ENCODE assay signal across 9 cellular contexts in the genomic region with DNA sequence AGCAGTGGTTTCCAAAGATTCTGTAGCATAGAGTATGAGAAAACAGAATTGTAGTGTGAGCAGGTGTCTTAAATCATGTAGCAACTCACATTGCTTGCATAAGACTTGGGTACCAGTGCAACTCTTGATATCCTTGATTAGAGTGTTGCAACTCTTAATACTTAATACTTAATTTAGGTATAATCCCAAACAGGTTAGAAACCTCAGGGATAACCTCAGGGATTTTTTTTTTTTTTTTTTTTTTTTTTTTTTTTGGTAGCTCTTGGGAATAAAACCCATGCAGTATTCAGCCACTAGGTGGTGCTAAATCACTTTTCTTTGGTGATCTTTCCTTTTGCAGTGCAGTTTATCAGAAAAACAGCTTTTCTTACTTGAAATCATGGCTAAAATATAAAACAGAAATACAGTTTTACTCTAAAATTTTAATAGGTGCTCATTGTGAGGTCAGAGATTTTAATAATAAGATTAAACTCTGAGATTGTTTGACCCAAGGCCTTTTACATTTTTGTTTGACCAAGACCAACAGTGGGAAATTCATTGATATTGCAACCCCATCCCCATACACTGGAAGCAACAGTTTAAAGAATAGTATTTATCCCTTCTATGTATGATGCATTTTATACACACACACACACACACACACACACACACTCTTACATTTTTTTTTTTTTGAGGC. TPM values are rescaled to one million over a fixed set of nuclear protein-coding genes. Genes with fewer than 3 reads are reported as not detected.
A peak's percentile ranks its signal among the peaks of the same experiment; 100 is the strongest.
DNase-seq lines count a peak whose midpoint lies in the region; ATAC-seq, FAIRE-seq and TF ChIP-seq lines count a peak whose summit lies in the region.
"Had no signal": no experiment of that assay in that cellular context is flagged by ENCODE, and none has a peak within 500 bp of the region (broad histone marks: within the 10 kb centered on the region; RNA-seq: fewer than 3 reads in every experiment).

No MANE protein-coding gene starts in this region.

- H3K79me2 ChIP-seq in OCI-LY3 (ENCODE audit: low read length) (no peaks in the 10 kb centered on the region), HepG2 (ENCODE audit: insufficient read depth, low read length) (no peaks in the 10 kb centered on the region)

- H3K4me1 ChIP-seq in OCI-LY3 (ENCODE audit: low read length): peaks cover 11% of the 10 kb centered on the region
- no peaks in the 10 kb centered on the region for H3K4me1 ChIP-seq in HepG2 (ENCODE audit: insufficient read depth, low read length)

- in situ Hi-C loops in HepG2 (cut with HindIII; ENCODE audit: extremely low pct_ligation_motif_present, low pct_unique_long_range_greater_than_20kb): loop anchor here (5.0 kb wide), 1 partner anchor 410 kb away; no protein-coding TSS in a partner anchor

- H3K27me3 ChIP-seq in OCI-LY3 (ENCODE audit: low read depth, low read length): no peaks in the 10 kb centered on the region
- no peaks in the 10 kb centered on the region for H3K27me3 ChIP-seq in HepG2 (ENCODE audit: control insufficient read depth in 1 of 2, insufficient read depth in 2 of 2, low read length in 2 of 2)

- peak; percentile 29; the same call in 1 of the 3 replicates for ATAC-seq in HepG2
- no peak for ATAC-seq in GM18907 (IDR thresholded peaks at IDR 0.05; ENCODE audit: unreplicated experiment)
- ATAC-seq: activated naive CD4-positive, alpha-beta T cell treated with anti-CD3 and anti-CD28 coated beads, Interleukin-2, amount 50 U/mL, for 72 hours had no signal

- TF ChIP-seq POLR2A in HepG2 (IDR thresholded peaks at IDR 0.05; ENCODE audit: insufficient read depth in 1 of 2, low read depth in 2 of 2, low read length in 2 of 2): no peak

- H4K20me1 ChIP-seq in OCI-LY3 (ENCODE audit: insufficient read depth, low read length): no peaks in the 10 kb centered on the region
- H4K20me1 ChIP-seq in HepG2 (ENCODE audit: insufficient read depth, low read length): no peaks in the 10 kb centered on the region

- POLR2A ChIA-PET in HepG2 (lab: Yijun Ruan, JAX): interaction anchor here (0.6 to 0.9 kb wide), 3 partner anchors 55 to 412 kb away, joined by 3 to 4 read pairs (median 3); a partner anchor contains a TSS

- no peaks in the 10 kb centered on the region for H3K9me3 ChIP-seq in OCI-LY3 (ENCODE audit: insufficient read depth, low read length)
- no peaks in the 10 kb centered on the region for H3K9me3 ChIP-seq in HepG2 (ENCODE audit: low read length)

- peak; percentile 51 for TF ChIP-seq CTCF in OCI-LY3 (IDR thresholded peaks at IDR 0.05; ENCODE audit: low read depth, low read length)
- peak; percentile 48 for TF ChIP-seq CTCF in HepG2 (CRISPR knock-in tag; IDR thresholded peaks at IDR 0.05)

- H3K9ac ChIP-seq in OCI-LY3 (ENCODE audit: low read length) (no peak overlapping the region), HepG2 (ENCODE audit: insufficient read depth, low read depth, low read length) (no peak overlapping the region)

- intact Hi-C loops in HepG2 (cut with micrococcal nuclease; ENCODE audit: unreplicated experiment): loop anchor here (1.0 kb wide), 1 partner anchor 411 kb away; no protein-coding TSS in a partner anchor

- DNase-seq in NCI-H510A treated with DMSO at 0.1 percent for 48 hours (lab: John Stamatoyannopoulos, UW) (peak; percentile 26), NCI-H510A (lab: John Stamatoyannopoulos, UW) (no peak), HS-5 (ENCODE audit: low read depth) (peak; percentile 37), caudate nucleus (lab: John Stamatoyannopoulos, UW) (peak in 7 of 61 donors; percentile 5 to 51 (median 30)), HepG2 (ENCODE audit: low spot score) (peak; percentile 65), urothelium cell line (ENCODE audit: low spot score) (peak; percentile 23)

- CTCF ChIA-PET in HepG2 (lab: Yijun Ruan, JAX; ENCODE audit: low intra/inter-chr PET ratio, low total read pairs): interaction anchor here (1.1 to 3.0 kb wide), 3 partner anchors 149 to 782 kb away, joined by 3 to 30 read pairs (median 3); no protein-coding TSS in a partner anchor

- no TSS peak for BruUV-seq in HepG2 (replicated peaks; lab: Mats Ljungman, UMichigan)

- H2AFZ ChIP-seq in OCI-LY3 (ENCODE audit: low read depth, low read length): no peak overlapping the region
- no peak overlapping the region for H2AFZ ChIP-seq in HepG2 (ENCODE audit: low read length)

- H3K36me3 ChIP-seq in OCI-LY3 (replicated peaks; ENCODE audit: low read depth, low read length): peaks cover 5% of the 10 kb centered on the region
- peaks cover 13 to 49% of the 10 kb centered on the region in 2 experiments; a peak in 4 of 5 replicates for H3K36me3 ChIP-seq in HepG2 (replicated peaks in 1 of 2; ENCODE audit: control insufficient read depth in 1 of 2, insufficient read depth in 2 of 2, low read length in 2 of 2)

- H3K4me3 ChIP-seq in OCI-LY3 (ENCODE audit: low read length) (no peak overlapping the region), HepG2 (replicated peaks in 1 of 3; ENCODE audit: insufficient read depth in 1 of 3, low read depth in 2 of 3, low read length in 3 of 3) (no peak overlapping the region)

- no peak for TF ChIP-seq RAD21 in HepG2 (CRISPR knock-in tag; IDR thresholded peaks at IDR 0.05)

- no peak overlapping the region for H3K4me2 ChIP-seq in OCI-LY3 (ENCODE audit: low read length)
- H3K4me2 ChIP-seq in HepG2 (ENCODE audit: low read depth, low read length): no peak overlapping the region

- H3K27ac ChIP-seq in OCI-LY3 (ENCODE audit: low read length) (no peak overlapping the region), caudate nucleus (ENCODE audit: low read depth, low read length) (peak overlapping the region; percentile 77), HepG2 (ENCODE audit: extremely low read length, insufficient read depth, low read length) (no peak overlapping the region)

- FAIRE-seq in HepG2 (lab: Jason Lieb, UNC): peak; percentile 18
- no peak for FAIRE-seq in urothelium cell line (lab: Jason Lieb, UNC)

- no peak for TF ChIP-seq EP300 in HepG2 (IDR thresholded peaks at IDR 0.05; ENCODE audit: low read depth in 2 of 2, low read length in 2 of 2)
- TF ChIP-seq EP300 in HepG2 (CRISPR knock-in tag; IDR thresholded peaks at IDR 0.05; ENCODE audit: borderline replicate concordance): no peak

TF ChIP-seq in HepG2, 621 proteins besides CTCF, POLR2A, EP300 and RAD21:
- peak; percentile 62 for TF ChIP-seq STAG1 (CRISPR knock-in tag; IDR thresholded peaks at IDR 0.05)
- TF ChIP-seq, protein P1, sequence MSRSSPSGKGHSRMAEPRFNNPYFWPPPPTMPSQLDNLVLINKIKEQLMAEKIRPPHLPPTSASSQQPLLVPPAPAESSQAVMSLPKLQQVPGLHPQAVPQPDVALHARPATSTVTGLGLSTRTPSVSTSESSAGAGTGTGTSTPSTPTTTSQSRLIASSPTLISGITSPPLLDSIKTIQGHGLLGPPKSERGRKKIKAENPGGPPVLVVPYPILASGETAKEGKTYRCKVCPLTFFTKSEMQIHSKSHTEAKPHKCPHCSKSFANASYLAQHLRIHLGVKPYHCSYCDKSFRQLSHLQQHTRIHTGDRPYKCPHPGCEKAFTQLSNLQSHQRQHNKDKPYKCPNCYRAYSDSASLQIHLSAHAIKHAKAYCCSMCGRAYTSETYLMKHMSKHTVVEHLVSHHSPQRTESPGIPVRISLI (CRISPR knock-in tag; IDR thresholded peaks at IDR 0.05; ENCODE audit: borderline replicate concordance): peak; percentile 84
- no peak for TF ChIP-seq HNRNPLL (IDR thresholded peaks at IDR 0.05; ENCODE audit: low read depth, low read length, poor library complexity, severe bottlenecking)
- TF ChIP-seq ZNF629 (CRISPR knock-in tag; conservative IDR thresholded peaks at IDR 0.05): no peak
- peak; percentile 50 for TF ChIP-seq SMC3 (IDR thresholded peaks at IDR 0.05; ENCODE audit: low read length)

RNA-seq across cellular contexts. Expression of a gene that starts 55.3 kb away (rescaled TPM):
- total RNA-seq in HepG2 (2016; rRNA removed; fragmentation: Illumina TruSeq; extraction: Trizol): 13.8 and 21.0 TPM in 2 replicates
- 2.0 TPM in 2 replicates for total RNA-seq in HepG2 (2016; cell fraction: cytosol; rRNA removed; fragmentation: Illumina TruSeq; extraction: Trizol; ENCODE audit: low read depth)
- total RNA-seq in HepG2 (2016; cell fraction: insoluble cytoplasmic fraction; rRNA removed; fragmentation: Illumina TruSeq; extraction: Trizol): 11.5 and 18.8 TPM in 2 replicates
- total RNA-seq in HepG2 (2016; cell fraction: membrane; rRNA removed; fragmentation: Illumina TruSeq; extraction: Trizol): 5.1 and 5.4 TPM in 2 replicates
- total RNA-seq in HepG2 (2016; cell fraction: nucleus; rRNA removed; fragmentation: Illumina TruSeq; extraction: Trizol): 33.0 and 34.9 TPM in 2 replicates
- polyA plus RNA-seq in HepG2 (2011; rRNA removed): 44.4 and 52.2 TPM in 2 replicates
- 26.1 and 29.4 TPM in 2 replicates for polyA plus RNA-seq in HepG2 (2011; cell fraction: cytosol; rRNA removed)
- 38.8 and 46.1 TPM in 2 replicates for polyA plus RNA-seq in HepG2 (2011; cell fraction: nucleus; rRNA removed)
- 28.1 and 31.0 TPM in 2 replicates for polyA plus RNA-seq in HepG2 (2012)
- 0.70 and 1.2 TPM in 2 replicates for polyA plus RNA-seq in HepG2 (2016; cell fraction: cytosol; fragmentation: Illumina TruSeq; extraction: Trizol; ENCODE audit: low read depth)
- 9.4 and 9.5 TPM in 2 replicates for polyA plus RNA-seq in HepG2 (2016; cell fraction: insoluble cytoplasmic fraction; fragmentation: Illumina TruSeq; extraction: Trizol; ENCODE audit: low read depth)
- 2.2 and 3.1 TPM in 2 replicates for polyA plus RNA-seq in HepG2 (2016; cell fraction: membrane; fragmentation: Illumina TruSeq; extraction: Trizol; ENCODE audit: low read depth)
- polyA plus RNA-seq in HepG2 (2016; cell fraction: nucleus; fragmentation: Illumina TruSeq; extraction: Trizol; ENCODE audit: insufficient read depth, low read depth): 23.4 and 26.5 TPM in 2 replicates
- polyA minus RNA-seq in HepG2 (2011; rRNA and poly(A)+ RNA removed; ENCODE audit: low replicate concordance): 74.8 and 88.4 TPM in 2 replicates
- 27.5 and 57.6 TPM in 2 replicates for polyA minus RNA-seq in HepG2 (2011; cell fraction: cytosol; rRNA and poly(A)+ RNA removed)
- 69.9 and 74.5 TPM in 2 replicates for polyA minus RNA-seq in HepG2 (2011; cell fraction: nucleus; rRNA and poly(A)+ RNA removed)
